Comparison of ENCODE assay signal across 9 cellular contexts in genomic region chr12:6056406-6057211, GRCh38.
DNase-seq lines count a peak whose midpoint lies in the region; ATAC-seq and TF ChIP-seq lines count a peak whose summit lies in the region.
"Had no signal": no experiment of that assay in that cellular context is flagged by ENCODE, and none has a peak within 500 bp of the region (broad histone marks: within the 10 kb centered on the region; RNA-seq: fewer than 3 reads in every experiment).

No MANE protein-coding gene starts in this region.

- ATAC-seq in T-cell (replicated peaks in 1 of 4) = peak; percentile 79 to 94 (median 84)
- ATAC-seq in sciatic nerve = no peak

- H3K27ac Mint-ChIP-seq in T-cell = peak overlapping the region in 1 of 2 donors; percentile 68

- peaks cover 0 to 28% of the 10 kb centered on the region in 2 donors for H3K27me3 Mint-ChIP-seq in T-cell

- no peaks in the 10 kb centered on the region for H3K36me3 Mint-ChIP-seq in T-cell
- H3K36me3 Mint-ChIP-seq: CD4-positive, CD25-positive, alpha-beta regulatory T cell had no signal

- no peaks in the 10 kb centered on the region for H3K9me3 Mint-ChIP-seq in T-cell
- H3K9me3 Mint-ChIP-seq: CD4-positive, CD25-positive, alpha-beta regulatory T cell had no signal

- TF ChIP-seq CTCF in fibroblast of pulmonary artery (IDR thresholded peaks at IDR 0.05; ENCODE audit: low read length, missing control alignments) = peak; percentile 35

- DNase-seq in NCI-H1694 treated with DMSO at 0.1 percent for 48 hours (lab: John Stamatoyannopoulos, UW) (peak; percentile 54), NCI-H1694 (lab: John Stamatoyannopoulos, UW) (no peak), T-cell (peak in 20 of 34 experiments; percentile 9 to 51 (median 30)), fibroblast of pulmonary artery (ENCODE audit: low read depth) (no peak), medulla oblongata (ENCODE audit: extremely low spot score) (no peak), sciatic nerve (ENCODE audit: low spot score) (no peak), T1000 (lab: John Stamatoyannopoulos, UW) (no peak)
- peak; percentile 37 for DNase-seq in stimulated activated CD8-positive, alpha-beta memory T cell treated with anti-CD3 and anti-CD28 coated beads, Interleukin-12 subunit alpha, Interleukin-12 subunit beta, amount 100 ng/mL, for 4 hours (ENCODE audit: low read depth)
- DNase-seq: CD4-positive, CD25-positive, alpha-beta regulatory T cell had no signal

- H3K4me3 Mint-ChIP-seq in T-cell = peak overlapping the region; percentile 57 to 75 (median 64)

- no peak overlapping the region for H3K4me3 ChIP-seq in fibroblast of pulmonary artery (replicated peaks; ENCODE audit: low read depth, low read length)

- POLR2A ChIA-PET in T-cell (lab: Charles Lee) = no interaction called here

- intact Hi-C loops in sciatic nerve (cut with DNase I) = no loop called here

- CTCF ChIA-PET in T-cell (lab: Charles Lee) = no interaction called here

- peaks cover 0 to 6% (median 0%) of the 10 kb centered on the region in 3 donors for H3K4me1 Mint-ChIP-seq in T-cell

Comparison
In these comparisons a context has a peak if more than half of its experiments do, and no peak if none do; other contexts are left out.
1. DNase-seq: peak in NCI-H1694 treated with DMSO at 0.1 percent for 48 hours (single experiment), T-cell (20 of 34) and stimulated activated CD8-positive, alpha-beta memory T cell treated with anti-CD3 and anti-CD28 coated beads, Interleukin-12 subunit alpha, Interleukin-12 subunit beta, amount 100 ng/mL, for 4 hours (single experiment); none in NCI-H1694 (single experiment), fibroblast of pulmonary artery (single experiment), medulla oblongata (single experiment), sciatic nerve (single experiment) and T1000 (single experiment).